ENCODE assay signal across 1 cellular context in the genomic region with DNA sequence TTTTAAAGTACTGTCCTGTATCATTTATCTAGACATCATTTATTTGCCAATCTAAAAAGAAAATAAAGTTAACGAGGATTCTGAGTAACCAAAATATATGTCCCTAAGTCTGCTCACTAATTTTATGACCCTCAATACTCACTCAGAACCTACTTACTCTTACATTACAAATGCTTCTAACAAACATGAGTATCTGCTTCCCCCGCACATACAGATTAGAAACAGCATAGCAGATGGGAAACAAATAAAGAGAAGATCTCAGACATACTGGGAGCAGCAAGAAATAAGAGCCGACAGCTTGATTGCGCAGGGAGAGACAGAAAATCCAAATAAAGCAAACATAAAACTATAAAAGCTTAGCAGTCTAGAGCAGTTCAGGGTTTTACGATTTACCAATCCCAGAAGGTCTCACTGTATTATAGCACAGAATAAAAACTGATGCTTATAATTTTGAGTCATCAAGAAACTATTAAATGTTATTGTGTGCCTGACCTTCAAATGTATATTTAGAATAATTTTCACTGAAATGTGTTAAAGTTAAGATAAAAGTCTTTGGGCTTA.
TF ChIP-seq lines count a peak whose summit lies in the region.

No MANE protein-coding gene starts in this region.

TF ChIP-seq in HEK293, 187 proteins besides CTCF, POLR2A, EP300 and RAD21 (continued from another document):
- TF ChIP-seq MZF1 (tag by site-specific recombination; IDR thresholded peaks at IDR 0.05; ENCODE audit: borderline replicate concordance) (no peak), ZNF23 (tag by site-specific recombination; IDR thresholded peaks at IDR 0.05; ENCODE audit: borderline replicate concordance) (no peak), ZXDB (tag by site-specific recombination; IDR thresholded peaks at IDR 0.05) (no peak), GLIS1 (tag by site-specific recombination; IDR thresholded peaks at IDR 0.05) (no peak), ZBTB26 (tag by site-specific recombination; optimal IDR thresholded peaks at IDR 0.05) (no peak), ZNF548 (tag by site-specific recombination; IDR thresholded peaks at IDR 0.05) (no peak), ZNF26 (tag by site-specific recombination; IDR thresholded peaks at IDR 0.05) (no peak), EGR2 (tag by site-specific recombination; IDR thresholded peaks at IDR 0.05; ENCODE audit: low read depth) (peak; percentile 20; the same call in 1 of the 2 replicates), ZFP41 (tag by site-specific recombination; IDR thresholded peaks at IDR 0.05; ENCODE audit: borderline replicate concordance) (no peak), ZSCAN5A (tag by site-specific recombination; IDR thresholded peaks at IDR 0.05) (no peak), ZNF677 (tag by site-specific recombination; IDR thresholded peaks at IDR 0.05) (no peak), ZNF843 (tag by site-specific recombination; IDR thresholded peaks at IDR 0.05) (0 out of 2 replicates have a peak, but pooled peaks have one; percentile 41), ZNF221 (tag by site-specific recombination; IDR thresholded peaks at IDR 0.05; ENCODE audit: borderline replicate concordance) (no peak), ZFP3 (tag by site-specific recombination; IDR thresholded peaks at IDR 0.05; ENCODE audit: low read depth) (no peak), ZNF266 (tag by site-specific recombination; IDR thresholded peaks at IDR 0.05; ENCODE audit: low read depth) (no peak), ZSCAN4 (tag by site-specific recombination; IDR thresholded peaks at IDR 0.05) (no peak), SCRT2 (tag by site-specific recombination; IDR thresholded peaks at IDR 0.05) (no peak), ZNF140 (tag by site-specific recombination; IDR thresholded peaks at IDR 0.05) (no peak), ZNF138 (tag by site-specific recombination; IDR thresholded peaks at IDR 0.05; ENCODE audit: borderline replicate concordance) (no peak), ZNF274 (IDR thresholded peaks at IDR 0.05; ENCODE audit: low read length) (no peak), ZNF274 (tag by site-specific recombination; IDR thresholded peaks at IDR 0.05; ENCODE audit: borderline replicate concordance) (no peak), ZFP37 (tag by site-specific recombination; IDR thresholded peaks at IDR 0.05) (no peak), ZNF174 (tag by site-specific recombination; IDR thresholded peaks at IDR 0.05) (no peak), ATF2 (tag by site-specific recombination; IDR thresholded peaks at IDR 0.05; ENCODE audit: low read depth) (no peak), ZNF623 (tag by site-specific recombination; IDR thresholded peaks at IDR 0.05) (no peak), ZNF48 (tag by site-specific recombination; IDR thresholded peaks at IDR 0.05) (no peak), OSR2 (tag by site-specific recombination; IDR thresholded peaks at IDR 0.05) (peak; percentile 81)
- TF ChIP-seq, protein P1, sequence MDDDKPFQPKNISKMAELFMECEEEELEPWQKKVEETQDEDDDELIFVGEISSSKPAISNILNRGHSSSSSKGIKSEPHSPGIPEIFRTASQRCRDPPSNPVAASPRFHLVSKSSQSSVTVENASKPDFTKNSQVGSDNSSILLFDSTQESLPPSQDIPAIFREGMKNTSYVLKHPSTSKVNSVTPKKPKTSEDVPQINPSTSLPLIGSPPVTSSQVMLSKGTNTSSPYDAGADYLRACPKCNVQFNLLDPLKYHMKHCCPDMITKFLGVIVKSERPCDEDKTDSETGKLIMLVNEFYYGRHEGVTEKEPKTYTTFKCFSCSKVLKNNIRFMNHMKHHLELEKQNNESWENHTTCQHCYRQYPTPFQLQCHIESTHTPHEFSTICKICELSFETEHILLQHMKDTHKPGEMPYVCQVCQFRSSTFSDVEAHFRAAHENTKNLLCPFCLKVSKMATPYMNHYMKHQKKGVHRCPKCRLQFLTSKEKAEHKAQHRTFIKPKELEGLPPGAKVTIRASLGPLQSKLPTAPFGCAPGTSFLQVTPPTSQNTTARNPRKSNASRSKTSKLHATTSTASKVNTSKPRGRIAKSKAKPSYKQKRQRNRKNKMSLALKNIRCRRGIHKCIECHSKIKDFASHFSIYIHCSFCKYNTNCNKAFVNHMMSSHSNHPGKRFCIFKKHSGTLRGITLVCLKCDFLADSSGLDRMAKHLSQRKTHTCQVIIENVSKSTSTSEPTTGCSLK (tag by site-specific recombination; IDR thresholded peaks at IDR 0.05): no peak
- TF ChIP-seq, protein P2, sequence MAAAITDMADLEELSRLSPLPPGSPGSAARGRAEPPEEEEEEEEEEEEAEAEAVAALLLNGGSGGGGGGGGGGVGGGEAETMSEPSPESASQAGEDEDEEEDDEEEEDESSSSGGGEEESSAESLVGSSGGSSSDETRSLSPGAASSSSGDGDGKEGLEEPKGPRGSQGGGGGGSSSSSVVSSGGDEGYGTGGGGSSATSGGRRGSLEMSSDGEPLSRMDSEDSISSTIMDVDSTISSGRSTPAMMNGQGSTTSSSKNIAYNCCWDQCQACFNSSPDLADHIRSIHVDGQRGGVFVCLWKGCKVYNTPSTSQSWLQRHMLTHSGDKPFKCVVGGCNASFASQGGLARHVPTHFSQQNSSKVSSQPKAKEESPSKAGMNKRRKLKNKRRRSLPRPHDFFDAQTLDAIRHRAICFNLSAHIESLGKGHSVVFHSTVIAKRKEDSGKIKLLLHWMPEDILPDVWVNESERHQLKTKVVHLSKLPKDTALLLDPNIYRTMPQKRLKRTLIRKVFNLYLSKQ (tag by site-specific recombination; IDR thresholded peaks at IDR 0.05; ENCODE audit: borderline replicate concordance): no peak
- TF ChIP-seq, protein P3, sequence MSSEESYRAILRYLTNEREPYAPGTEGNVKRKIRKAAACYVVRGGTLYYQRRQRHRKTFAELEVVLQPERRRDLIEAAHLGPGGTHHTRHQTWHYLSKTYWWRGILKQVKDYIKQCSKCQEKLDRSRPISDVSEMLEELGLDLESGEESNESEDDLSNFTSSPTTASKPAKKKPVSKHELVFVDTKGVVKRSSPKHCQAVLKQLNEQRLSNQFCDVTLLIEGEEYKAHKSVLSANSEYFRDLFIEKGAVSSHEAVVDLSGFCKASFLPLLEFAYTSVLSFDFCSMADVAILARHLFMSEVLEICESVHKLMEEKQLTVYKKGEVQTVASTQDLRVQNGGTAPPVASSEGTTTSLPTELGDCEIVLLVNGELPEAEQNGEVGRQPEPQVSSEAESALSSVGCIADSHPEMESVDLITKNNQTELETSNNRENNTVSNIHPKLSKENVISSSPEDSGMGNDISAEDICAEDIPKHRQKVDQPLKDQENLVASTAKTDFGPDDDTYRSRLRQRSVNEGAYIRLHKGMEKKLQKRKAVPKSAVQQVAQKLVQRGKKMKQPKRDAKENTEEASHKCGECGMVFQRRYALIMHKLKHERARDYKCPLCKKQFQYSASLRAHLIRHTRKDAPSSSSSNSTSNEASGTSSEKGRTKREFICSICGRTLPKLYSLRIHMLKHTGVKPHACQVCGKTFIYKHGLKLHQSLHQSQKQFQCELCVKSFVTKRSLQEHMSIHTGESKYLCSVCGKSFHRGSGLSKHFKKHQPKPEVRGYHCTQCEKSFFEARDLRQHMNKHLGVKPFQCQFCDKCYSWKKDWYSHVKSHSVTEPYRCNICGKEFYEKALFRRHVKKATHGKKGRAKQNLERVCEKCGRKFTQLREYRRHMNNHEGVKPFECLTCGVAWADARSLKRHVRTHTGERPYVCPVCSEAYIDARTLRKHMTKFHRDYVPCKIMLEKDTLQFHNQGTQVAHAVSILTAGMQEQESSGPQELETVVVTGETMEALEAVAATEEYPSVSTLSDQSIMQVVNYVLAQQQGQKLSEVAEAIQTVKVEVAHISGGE (tag by site-specific recombination; conservative IDR thresholded peaks at IDR 0.05; ENCODE audit: low read depth): 0 out of 2 replicates have a peak, but pooled peaks have one; percentile 23
- TF ChIP-seq, protein P4, sequence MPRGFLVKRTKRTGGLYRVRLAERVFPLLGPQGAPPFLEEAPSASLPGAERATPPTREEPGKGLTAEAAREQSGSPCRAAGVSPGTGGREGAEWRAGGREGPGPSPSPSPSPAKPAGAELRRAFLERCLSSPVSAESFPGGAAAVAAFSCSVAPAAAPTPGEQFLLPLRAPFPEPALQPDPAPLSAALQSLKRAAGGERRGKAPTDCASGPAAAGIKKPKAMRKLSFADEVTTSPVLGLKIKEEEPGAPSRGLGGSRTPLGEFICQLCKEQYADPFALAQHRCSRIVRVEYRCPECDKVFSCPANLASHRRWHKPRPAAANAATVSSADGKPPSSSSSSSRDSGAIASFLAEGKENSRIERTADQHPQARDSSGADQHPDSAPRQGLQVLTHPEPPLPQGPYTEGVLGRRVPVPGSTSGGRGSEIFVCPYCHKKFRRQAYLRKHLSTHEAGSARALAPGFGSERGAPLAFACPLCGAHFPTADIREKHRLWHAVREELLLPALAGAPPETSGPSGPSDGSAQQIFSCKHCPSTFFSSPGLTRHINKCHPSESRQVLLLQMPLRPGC (tag by site-specific recombination; IDR thresholded peaks at IDR 0.05): no peak
- TF ChIP-seq, protein P5, sequence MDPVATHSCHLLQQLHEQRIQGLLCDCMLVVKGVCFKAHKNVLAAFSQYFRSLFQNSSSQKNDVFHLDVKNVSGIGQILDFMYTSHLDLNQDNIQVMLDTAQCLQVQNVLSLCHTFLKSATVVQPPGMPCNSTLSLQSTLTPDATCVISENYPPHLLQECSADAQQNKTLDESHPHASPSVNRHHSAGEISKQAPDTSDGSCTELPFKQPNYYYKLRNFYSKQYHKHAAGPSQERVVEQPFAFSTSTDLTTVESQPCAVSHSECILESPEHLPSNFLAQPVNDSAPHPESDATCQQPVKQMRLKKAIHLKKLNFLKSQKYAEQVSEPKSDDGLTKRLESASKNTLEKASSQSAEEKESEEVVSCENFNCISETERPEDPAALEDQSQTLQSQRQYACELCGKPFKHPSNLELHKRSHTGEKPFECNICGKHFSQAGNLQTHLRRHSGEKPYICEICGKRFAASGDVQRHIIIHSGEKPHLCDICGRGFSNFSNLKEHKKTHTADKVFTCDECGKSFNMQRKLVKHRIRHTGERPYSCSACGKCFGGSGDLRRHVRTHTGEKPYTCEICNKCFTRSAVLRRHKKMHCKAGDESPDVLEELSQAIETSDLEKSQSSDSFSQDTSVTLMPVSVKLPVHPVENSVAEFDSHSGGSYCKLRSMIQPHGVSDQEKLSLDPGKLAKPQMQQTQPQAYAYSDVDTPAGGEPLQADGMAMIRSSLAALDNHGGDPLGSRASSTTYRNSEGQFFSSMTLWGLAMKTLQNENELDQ (tag by site-specific recombination; IDR thresholded peaks at IDR 0.05; ENCODE audit: low read depth): no peak
